ENCODE assay signal across 8 cellular contexts in the genomic region with DNA sequence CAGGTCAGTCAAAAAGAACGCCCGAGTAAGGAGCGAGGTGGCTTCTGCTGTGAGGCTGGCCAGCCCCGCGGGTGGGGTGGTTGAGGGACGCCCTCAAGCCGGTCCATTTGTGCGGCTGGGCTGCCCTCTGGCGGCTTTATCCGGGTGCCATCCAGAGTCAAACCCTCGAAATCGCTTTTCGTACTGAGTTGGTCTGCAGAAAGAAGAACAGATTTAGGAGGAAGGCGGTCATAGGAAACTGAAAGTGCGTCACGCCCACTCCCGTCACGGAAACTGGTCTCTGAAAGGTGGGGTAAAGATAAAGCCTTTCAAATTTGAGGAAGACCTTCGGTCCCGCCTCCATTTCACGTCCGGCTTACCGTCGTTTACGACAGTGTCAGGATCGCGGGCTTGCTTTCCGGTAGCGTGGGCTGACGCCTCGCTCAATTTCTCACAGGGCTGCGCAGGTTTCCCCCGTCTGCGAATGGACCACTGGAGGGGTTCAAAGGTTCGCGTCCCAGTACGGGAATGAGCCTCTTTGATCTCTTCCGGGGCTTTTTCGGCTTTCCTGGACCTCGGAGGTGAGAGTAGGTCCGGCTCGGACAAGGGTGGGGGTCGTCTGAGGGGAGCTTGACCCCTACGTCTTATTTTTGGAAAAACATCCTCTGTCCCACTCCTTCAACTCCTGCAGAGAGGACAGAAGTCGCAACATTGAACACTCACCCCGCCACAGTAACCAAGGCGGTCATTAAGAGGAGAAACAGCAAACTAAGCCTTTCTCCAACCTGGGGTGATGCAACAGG. TPM values are rescaled to one million over a fixed set of nuclear protein-coding genes. Genes with fewer than 3 reads are reported as not detected.
DNase-seq lines count a peak whose midpoint lies in the region; ATAC-seq and TF ChIP-seq lines count a peak whose summit lies in the region.

A gene (plus strand): TSS at position 413 of the 782 bp plus-strand sequence. CDS start 95 bp downstream, at position 508.

- H3K4me3 ChIP-seq in GM23338 (peak within 1 kb of the TSS; percentile 95), fibroblast of pulmonary artery (replicated peaks; ENCODE audit: low read depth, low read length) (peak within 1 kb of the TSS; percentile 85)

- H3K9me3 Mint-ChIP-seq in GM23338 (no peaks in the 10 kb centered on the region), nephron (no peaks in the 10 kb centered on the region)
- H3K9me3 Mint-ChIP-seq in activated T-helper 2 cell treated with anti-CD3 and anti-CD28 coated beads, Interferon-gamma antibody, Interleukin-2, Interleukin-4, amounts not matched to agents 10 μg/mL and 5 μg/mL and 100 μg/mL, durations not matched to agents 14 hours and 24 hours and 36 hours: no peaks in the 10 kb centered on the region
- H3K9me3 Mint-ChIP-seq in stimulated activated naive CD8-positive, alpha-beta T cell treated with anti-CD3 and anti-CD28 coated beads, Interleukin-15, amount 100 ng/mL, for 72 hours: no peaks in the 10 kb centered on the region

- H3K36me3 Mint-ChIP-seq in GM23338 (ENCODE audit: low read depth) (peaks cover 58% of the 10 kb centered on the region), nephron (ENCODE audit: low read depth) (peaks cover 41% of the 10 kb centered on the region)
- peaks cover 56% of the 10 kb centered on the region for H3K36me3 Mint-ChIP-seq in activated T-helper 2 cell treated with anti-CD3 and anti-CD28 coated beads, Interferon-gamma antibody, Interleukin-2, Interleukin-4, amounts not matched to agents 10 μg/mL and 5 μg/mL and 100 μg/mL, durations not matched to agents 14 hours and 24 hours and 36 hours (ENCODE audit: low read depth)

- intact Hi-C loops in activated T-helper 2 cell treated with anti-CD3 and anti-CD28 coated beads, Interferon-gamma antibody, Interleukin-2, Interleukin-4, amounts not matched to agents 10 μg/mL and 5 μg/mL and 100 μg/mL, durations not matched to agents 14 hours and 24 hours and 36 hours (cut with micrococcal nuclease): loop anchor here (1.0 to 5.0 kb wide), 9 partner anchors 52 to 600 kb away; a partner anchor contains a TSS

- peaks cover 12% of the 10 kb centered on the region for H3K79me2 ChIP-seq in GM23338 (replicated peaks; ENCODE audit: insufficient read depth)

- H3K4me3 Mint-ChIP-seq in GM23338 (peak within 1 kb of the TSS; percentile 95), nephron (peak within 1 kb of the TSS; percentile 97 to 98 (median 98))
- H3K4me3 Mint-ChIP-seq in activated T-helper 2 cell treated with anti-CD3 and anti-CD28 coated beads, Interferon-gamma antibody, Interleukin-2, Interleukin-4, amounts not matched to agents 10 μg/mL and 5 μg/mL and 100 μg/mL, durations not matched to agents 14 hours and 24 hours and 36 hours (ENCODE audit: low read depth): peak within 1 kb of the TSS; percentile 96
- H3K4me3 Mint-ChIP-seq in stimulated activated naive CD8-positive, alpha-beta T cell treated with anti-CD3 and anti-CD28 coated beads, Interleukin-15, amount 100 ng/mL, for 72 hours: peak within 1 kb of the TSS; percentile 97 to 100

- peak; percentile 94 for ATAC-seq in GM23338
- ATAC-seq in stimulated activated naive CD8-positive, alpha-beta T cell treated with anti-CD3 and anti-CD28 coated beads, Interleukin-15, amount 100 ng/mL, for 72 hours: peak; percentile 96

- H4K20me1 ChIP-seq in GM23338 (replicated peaks; ENCODE audit: insufficient read depth): no peaks in the 10 kb centered on the region; the same call in 1 of the 2 replicates

- peak within 1 kb of the TSS; percentile 97 for H3K27ac ChIP-seq in GM23338 (ENCODE audit: low read depth)
- H3K27ac ChIP-seq in RWPE1: peak within 1 kb of the TSS; percentile 90

- DNase-seq in EL: peak; percentile 98
- peak; percentile 95 for DNase-seq in GM23338 (ENCODE audit: low spot score)
- DNase-seq in RWPE1 (ENCODE audit: low spot score): peak; percentile 96
- DNase-seq in activated T-helper 2 cell treated with anti-CD3 and anti-CD28 coated beads, Interferon-gamma antibody, Interleukin-2, Interleukin-4, amounts not matched to agents 10 μg/mL and 5 μg/mL and 100 μg/mL, durations not matched to agents 14 hours and 24 hours and 36 hours (ENCODE audit: low spot score): peak; percentile 96
- DNase-seq in fibroblast of pulmonary artery (ENCODE audit: low read depth): peak; percentile 98
- peak; percentile 94 to 98 for DNase-seq in stimulated activated naive CD8-positive, alpha-beta T cell treated with anti-CD3 and anti-CD28 coated beads, Interleukin-15, amount 100 ng/mL, for 72 hours

- peaks cover 8% of the 10 kb centered on the region; the same call in 2 of the 3 replicates for H3K4me1 Mint-ChIP-seq in GM23338
- H3K4me1 Mint-ChIP-seq in activated T-helper 2 cell treated with anti-CD3 and anti-CD28 coated beads, Interferon-gamma antibody, Interleukin-2, Interleukin-4, amounts not matched to agents 10 μg/mL and 5 μg/mL and 100 μg/mL, durations not matched to agents 14 hours and 24 hours and 36 hours (ENCODE audit: low read depth): peaks cover 28% of the 10 kb centered on the region
- peaks cover 18% of the 10 kb centered on the region for H3K4me1 Mint-ChIP-seq in nephron
- H3K4me1 Mint-ChIP-seq in stimulated activated naive CD8-positive, alpha-beta T cell treated with anti-CD3 and anti-CD28 coated beads, Interleukin-15, amount 100 ng/mL, for 72 hours: peaks cover 62% of the 10 kb centered on the region

- H3K27ac Mint-ChIP-seq in GM23338 (peak within 1 kb of the TSS; percentile 98), nephron (peak within 1 kb of the TSS; percentile 95 to 97 (median 96))
- peak within 1 kb of the TSS; percentile 94 for H3K27ac Mint-ChIP-seq in activated T-helper 2 cell treated with anti-CD3 and anti-CD28 coated beads, Interferon-gamma antibody, Interleukin-2, Interleukin-4, amounts not matched to agents 10 μg/mL and 5 μg/mL and 100 μg/mL, durations not matched to agents 14 hours and 24 hours and 36 hours
- peak within 1 kb of the TSS; percentile 100 for H3K27ac Mint-ChIP-seq in stimulated activated naive CD8-positive, alpha-beta T cell treated with anti-CD3 and anti-CD28 coated beads, Interleukin-15, amount 100 ng/mL, for 72 hours

- H3K4me1 ChIP-seq in GM23338 (ENCODE audit: insufficient read depth): no peaks in the 10 kb centered on the region; the same call in 1 of the 2 replicates

- POLR2A ChIA-PET in RWPE1 (lab: Yijun Ruan, JAX; ENCODE audit: low non-redundant PET): interaction anchor here (0.5 kb wide), 1 partner anchor 329 kb away, joined by 6 read pairs; no protein-coding TSS in a partner anchor

- H2AFZ ChIP-seq in GM23338: peak within 1 kb of the TSS; percentile 99

- H3K4me2 ChIP-seq in GM23338: peak within 1 kb of the TSS; percentile 93

- H3F3A ChIP-seq in GM23338 (replicated peaks; ENCODE audit: low read depth): peaks cover 36% of the 10 kb centered on the region

- H3K27me3 ChIP-seq in GM23338 (ENCODE audit: insufficient read depth): no peaks in the 10 kb centered on the region

- H3K27me3 Mint-ChIP-seq in GM23338 (ENCODE audit: insufficient read depth, low read depth, poor library complexity) (peaks cover 13% of the 10 kb centered on the region), nephron (ENCODE audit: low read depth) (no peaks in the 10 kb centered on the region)
- no peaks in the 10 kb centered on the region for H3K27me3 Mint-ChIP-seq in activated T-helper 2 cell treated with anti-CD3 and anti-CD28 coated beads, Interferon-gamma antibody, Interleukin-2, Interleukin-4, amounts not matched to agents 10 μg/mL and 5 μg/mL and 100 μg/mL, durations not matched to agents 14 hours and 24 hours and 36 hours (ENCODE audit: low read depth)
- no peaks in the 10 kb centered on the region for H3K27me3 Mint-ChIP-seq in stimulated activated naive CD8-positive, alpha-beta T cell treated with anti-CD3 and anti-CD28 coated beads, Interleukin-15, amount 100 ng/mL, for 72 hours

- H3K36me3 ChIP-seq in GM23338 (ENCODE audit: insufficient read depth): peaks cover 20% of the 10 kb centered on the region

- no peaks in the 10 kb centered on the region for H3K9me2 ChIP-seq in GM23338 (ENCODE audit: insufficient read depth)

- CTCF ChIA-PET in RWPE1 (lab: Yijun Ruan, JAX): interaction anchor here (0.6 to 1.5 kb wide), 9 partner anchors 53 to 286 kb away, joined by 3 to 5 read pairs (median 4); a partner anchor contains a TSS

- TF ChIP-seq CTCF in GM23338 (conservative IDR thresholded peaks at IDR 0.05; ENCODE audit: low read depth in 2 of 2) (peak; percentile 75 to 88), LNCAP (IDR thresholded peaks at IDR 0.05) (peak; percentile 92), RWPE1 (conservative IDR thresholded peaks at IDR 0.05; ENCODE audit: low read depth) (peak; percentile 80), fibroblast of pulmonary artery (IDR thresholded peaks at IDR 0.05; ENCODE audit: low read length, missing control alignments) (peak; percentile 77), nephron (IDR thresholded peaks at IDR 0.05; ENCODE audit: unreplicated experiment in 3 of 3) (peak; percentile 69 to 86 (median 72))

TF ChIP-seq in GM23338, 12 proteins besides CTCF, POLR2A, EP300 and RAD21:
- no peak for TF ChIP-seq ZNF114 (CRISPR knock-in tag; IDR thresholded peaks at IDR 0.05)
- TF ChIP-seq, protein P1, sequence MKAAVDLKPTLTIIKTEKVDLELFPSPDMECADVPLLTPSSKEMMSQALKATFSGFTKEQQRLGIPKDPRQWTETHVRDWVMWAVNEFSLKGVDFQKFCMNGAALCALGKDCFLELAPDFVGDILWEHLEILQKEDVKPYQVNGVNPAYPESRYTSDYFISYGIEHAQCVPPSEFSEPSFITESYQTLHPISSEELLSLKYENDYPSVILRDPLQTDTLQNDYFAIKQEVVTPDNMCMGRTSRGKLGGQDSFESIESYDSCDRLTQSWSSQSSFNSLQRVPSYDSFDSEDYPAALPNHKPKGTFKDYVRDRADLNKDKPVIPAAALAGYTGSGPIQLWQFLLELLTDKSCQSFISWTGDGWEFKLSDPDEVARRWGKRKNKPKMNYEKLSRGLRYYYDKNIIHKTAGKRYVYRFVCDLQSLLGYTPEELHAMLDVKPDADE (IDR thresholded peaks at IDR 0.05): 0 out of 2 replicates have a peak, but pooled peaks have one; percentile 53
- TF ChIP-seq POLR2AphosphoS5 (IDR thresholded peaks at IDR 0.05; ENCODE audit: low read depth): peak; percentile 69
- peak; percentile 71; the same call in 1 of the 2 replicates for TF ChIP-seq CREB1 (CRISPR knock-in tag; IDR thresholded peaks at IDR 0.05; ENCODE audit: low read depth)
- TF ChIP-seq EZH2phosphoT487 (IDR thresholded peaks at IDR 0.05; ENCODE audit: unreplicated experiment): no peak

RNA-seq across cellular contexts. Expression of the gene that starts here (rescaled TPM):
- 72.0 and 73.2 TPM in 2 replicates for total RNA-seq in GM23338 (2014; rRNA removed; shearing (Covaris generic))
- 92.0 and 92.5 TPM in 2 replicates for polyA plus RNA-seq in GM23338 (2016; fragmentation: Nextera tagmentation; extraction: Ambion mirVana)
- 112 and 113 TPM in 2 replicates for total RNA-seq in activated T-helper 2 cell treated with anti-CD3 and anti-CD28 coated beads, Interferon-gamma antibody, Interleukin-2, Interleukin-4, amounts not matched to agents 10 μg/mL and 5 μg/mL and 100 μg/mL, durations not matched to agents 14 hours and 24 hours and 36 hours

Comparison
In these comparisons a context has a peak if more than half of its experiments do, and no peak if none do; other contexts are left out.
1. Peak in every context shown above with its lines: DNase-seq, ATAC-seq, H3K4me3 ChIP-seq and H3K27ac ChIP-seq.